In the genomic region with DNA sequence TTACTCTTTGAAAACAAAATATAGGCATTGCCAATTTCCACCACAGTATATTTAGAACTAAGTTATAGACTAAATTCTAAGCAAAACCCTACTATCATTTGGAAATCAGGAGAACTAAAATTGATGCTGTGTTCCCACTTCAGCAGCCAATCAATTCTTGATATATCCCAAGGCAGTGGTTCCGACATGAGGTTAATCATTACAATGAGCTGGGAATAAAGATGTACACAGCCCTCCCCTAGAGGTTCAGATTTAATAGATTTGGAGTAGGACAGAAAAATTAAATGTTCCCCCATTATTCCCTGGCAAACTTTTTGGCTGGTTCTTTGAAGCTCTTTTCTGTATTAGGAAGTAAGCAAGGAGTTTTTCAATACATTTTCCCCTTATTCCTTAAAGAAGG, we compare ENCODE assay signal across 27 cellular contexts.
"Had no signal": no experiment of that assay in that cellular context is flagged by ENCODE, and none has a peak within 500 bp of the region (broad histone marks: within the 10 kb centered on the region; RNA-seq: fewer than 3 reads in every experiment).

No MANE protein-coding gene starts in this region.

- DNase-seq: activated CD4-positive, alpha-beta T cell treated with anti-CD3 and anti-CD28 coated beads for 1 hour; activated CD4-positive, alpha-beta T cell treated with anti-CD3 and anti-CD28 coated beads, Interleukin-2, amount 10 ng/mL, durations not matched to agents 24 days and 14 days; activated CD4-positive, alpha-beta T cell treated with anti-CD3 and anti-CD28 coated beads, Interleukin-2, amount 50 U/mL, for 48 hours; activated CD8-positive, alpha-beta memory T cell treated with anti-CD3 and anti-CD28 coated beads, Interleukin-2, amount 10 ng/mL, durations not matched to agents 7 days and 5 days; activated effector memory CD4-positive, alpha-beta T cell treated with Interleukin-2 at 50 U/mL for 16 hours; activated naive CD4-positive, alpha-beta T cell treated with anti-CD3 and anti-CD28 coated beads for 36 hours; activated naive CD8-positive, alpha-beta T cell treated with anti-CD3 and anti-CD28 coated beads for 36 hours; activated T-cell treated with anti-CD3 and anti-CD28 coated beads, Interleukin-2, amount 50 U/mL, for 24 hours; anterior cingulate cortex; cerebellar nuclear complex; Kasumi-1; KBM-7; MV-4-11; NCI-H1092 treated with DMSO at 0.1 percent for 48 hours; NCI-H1417 treated with DMSO at 0.1 percent for 48 hours; NCI-H1694; NCI-H2029; NCI-H446; NCI-H524; Peyer's patch; Right ventricle myocardium superior; SW 1271 had no signal

- H3K27ac Mint-ChIP-seq: activated CD4-positive, alpha-beta T cell treated with anti-CD3 and anti-CD28 coated beads, Interleukin-2, amount 10 ng/mL, durations not matched to agents 24 days and 14 days; activated CD8-positive, alpha-beta memory T cell treated with anti-CD3 and anti-CD28 coated beads, Interleukin-2, amount 10 ng/mL, durations not matched to agents 7 days and 5 days; activated naive CD4-positive, alpha-beta T cell treated with anti-CD3 and anti-CD28 coated beads for 36 hours; activated naive CD8-positive, alpha-beta T cell treated with anti-CD3 and anti-CD28 coated beads for 36 hours; activated T-cell treated with anti-CD3 and anti-CD28 coated beads, Interleukin-2, amount 50 U/mL, for 24 hours; WTC11 had no signal

- H3K27me3 ChIP-seq: Peyer's patch had no signal

- ATAC-seq: activated CD8-positive, alpha-beta memory T cell treated with anti-CD3 and anti-CD28 coated beads, Interleukin-2, amount 10 ng/mL, durations not matched to agents 7 days and 5 days; SK-N-SH treated with all-trans-retinoic acid at 6 μM for 48 hours; WTC11 had no signal

- H3K9me3 ChIP-seq: Peyer's patch, SJSA1 had no signal

- H3K27ac ChIP-seq: Peyer's patch, RWPE1, SJSA1 had no signal

- H3K27me3 Mint-ChIP-seq: activated CD4-positive, alpha-beta T cell treated with anti-CD3 and anti-CD28 coated beads, Interleukin-2, amount 10 ng/mL, durations not matched to agents 24 days and 14 days; activated CD8-positive, alpha-beta memory T cell treated with anti-CD3 and anti-CD28 coated beads, Interleukin-2, amount 10 ng/mL, durations not matched to agents 7 days and 5 days; activated naive CD8-positive, alpha-beta T cell treated with anti-CD3 and anti-CD28 coated beads for 36 hours; activated T-cell treated with anti-CD3 and anti-CD28 coated beads, Interleukin-2, amount 50 U/mL, for 24 hours had no signal

- H3K9me3 Mint-ChIP-seq: activated CD4-positive, alpha-beta T cell treated with anti-CD3 and anti-CD28 coated beads, Interleukin-2, amount 10 ng/mL, durations not matched to agents 24 days and 14 days; activated naive CD4-positive, alpha-beta T cell treated with anti-CD3 and anti-CD28 coated beads for 36 hours; activated naive CD8-positive, alpha-beta T cell treated with anti-CD3 and anti-CD28 coated beads for 36 hours; activated T-cell treated with anti-CD3 and anti-CD28 coated beads, Interleukin-2, amount 50 U/mL, for 24 hours; activated T-helper 1 cell treated with anti-CD3 and anti-CD28 coated beads, Interleukin-12 subunit alpha, Interleukin-12 subunit beta, Interleukin-2, Interleukin-4 antibody, amounts not matched to agents 30 ng/mL and 10 ng/mL and 1 ng/mL, durations not matched to agents 14 hours and 24 hours and 36 hours; WTC11 had no signal

- H3K4me3 Mint-ChIP-seq: activated CD4-positive, alpha-beta T cell treated with anti-CD3 and anti-CD28 coated beads, Interleukin-2, amount 10 ng/mL, durations not matched to agents 24 days and 14 days; activated CD8-positive, alpha-beta memory T cell treated with anti-CD3 and anti-CD28 coated beads, Interleukin-2, amount 10 ng/mL, durations not matched to agents 7 days and 5 days; activated naive CD4-positive, alpha-beta T cell treated with anti-CD3 and anti-CD28 coated beads for 36 hours; activated naive CD8-positive, alpha-beta T cell treated with anti-CD3 and anti-CD28 coated beads for 36 hours; activated T-cell treated with anti-CD3 and anti-CD28 coated beads, Interleukin-2, amount 50 U/mL, for 24 hours; activated T-helper 1 cell treated with anti-CD3 and anti-CD28 coated beads, Interleukin-12 subunit alpha, Interleukin-12 subunit beta, Interleukin-2, Interleukin-4 antibody, amounts not matched to agents 30 ng/mL and 10 ng/mL and 1 ng/mL, durations not matched to agents 14 hours and 24 hours and 36 hours; WTC11 had no signal

- H3K4me1 ChIP-seq: Peyer's patch, SJSA1 had no signal

- H3K4me3 ChIP-seq: Peyer's patch, SJSA1 had no signal
